26 cellular contexts compared by ENCODE assay signal in the genomic region with DNA sequence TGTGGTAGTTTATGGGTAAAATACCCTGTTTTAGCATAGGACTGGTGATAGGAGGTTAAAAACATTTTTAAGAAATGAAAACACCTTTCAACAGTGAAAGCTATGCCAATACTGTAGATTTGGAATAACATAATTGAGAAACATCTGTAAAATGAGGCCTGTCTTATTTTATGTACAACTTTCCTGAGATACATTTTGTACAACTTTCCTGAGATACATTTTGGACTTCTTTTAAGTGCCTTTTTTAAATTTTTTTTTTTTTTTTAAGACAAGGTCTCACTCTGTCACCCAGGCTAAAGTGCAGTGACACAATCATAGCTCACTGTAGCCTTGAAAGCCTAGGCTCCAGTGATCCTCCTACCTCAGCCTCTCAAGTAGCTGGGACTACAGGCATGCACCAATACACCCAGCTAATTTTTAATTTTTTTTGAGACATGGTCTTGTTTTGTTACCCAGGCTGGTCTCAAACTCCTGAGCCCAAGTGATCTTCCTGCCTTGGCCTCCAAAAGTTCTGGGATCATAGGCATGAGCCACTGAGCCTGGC.
"Had no signal": no experiment of that assay in that cellular context is flagged by ENCODE, and none has a peak within 500 bp of the region (broad histone marks: within the 10 kb centered on the region; RNA-seq: fewer than 3 reads in every experiment).

No MANE protein-coding gene starts in this region.

- H3K9me3 ChIP-seq: ovary, psoas muscle, suprapubic skin, testis, tibial artery, transverse colon, upper lobe of right lung, uterus had no signal

- H3K9ac ChIP-seq: neural progenitor cell, parathyroid adenoma had no signal

- H3K79me2 ChIP-seq: parathyroid adenoma had no signal

- H3K4me3 ChIP-seq: neural progenitor cell, ovary, psoas muscle, skin epidermis, smooth muscle cell, spleen, suprapubic skin, testis, tibial artery, transverse colon, upper lobe of right lung, uterus had no signal

- H3K27me3 ChIP-seq: neural progenitor cell, ovary, spleen, suprapubic skin, testis, tibial artery, transverse colon, upper lobe of right lung, uterus had no signal

- H3K36me3 ChIP-seq: neural progenitor cell, ovary, tibial artery, transverse colon, upper lobe of right lung, uterus had no signal

- DNase-seq: naive thymus-derived CD4-positive, alpha-beta T cell; natural killer cell; occipital lobe; ovary; posterior cingulate gyrus; psoas muscle; right cardiac atrium; spleen; stimulated activated CD4-positive, alpha-beta T cell treated with anti-CD3 and anti-CD28 coated beads, Interleukin-12 subunit alpha, Interleukin-12 subunit beta, amount 100 ng/mL, for 4 hours; stimulated activated CD4-positive, alpha-beta T cell treated with anti-CD3 and anti-CD28 coated beads, Interleukin-1b, Interleukin-23, amount 100 ng/mL, for 48 hours; stimulated activated CD4-positive, alpha-beta T cell treated with anti-CD3 and anti-CD28 coated beads, Interleukin-4, amount 100 ng/mL, for 1 hour; stimulated activated naive B cell treated with anti-CD40 and anti-IgM and Interleukin-4, amounts not matched to agents 10 μg/mL and 1 μg/mL and 100 μg/mL, for 72 hours; stimulated activated naive CD4-positive, alpha-beta T cell treated with Interleukin-2 at 50 U/mL for 16 hours; substantia nigra; testis; tibial artery; transverse colon; upper lobe of right lung; uterus had no signal

- H2AFZ ChIP-seq: neural progenitor cell, parathyroid adenoma had no signal

- H3K4me2 ChIP-seq: neural progenitor cell, smooth muscle cell had no signal

- H3K4me1 ChIP-seq: neural progenitor cell, parathyroid adenoma, psoas muscle, suprapubic skin, testis, transverse colon, uterus had no signal

- ATAC-seq: naive thymus-derived CD4-positive, alpha-beta T cell; natural killer cell; psoas muscle; right cardiac atrium; sciatic nerve; stimulated activated effector memory CD8-positive, alpha-beta T cell treated with anti-CD3 and anti-CD28 coated beads, Interleukin-12 subunit alpha, Interleukin-12 subunit beta, amount 100 ng/mL, for 72 hours; stimulated activated naive B cell treated with anti-CD40 and anti-IgM and Interleukin-4, amounts not matched to agents 10 μg/mL and 1 μg/mL and 100 μg/mL, for 72 hours; upper lobe of right lung had no signal

- H3K27ac ChIP-seq: neural progenitor cell, ovary, parathyroid adenoma, psoas muscle, skin epidermis, spleen, suprapubic skin, testis, tibial artery, transverse colon, upper lobe of right lung, uterus had no signal
